Comparison of ENCODE assay signal across 8 cellular contexts in genomic region chr16:31064882-31065461, GRCh38. TPM values are rescaled to one million over a fixed set of nuclear protein-coding genes. Genes with fewer than 3 reads are reported as not detected.
DNase-seq lines count a peak whose midpoint lies in the region; ATAC-seq and TF ChIP-seq lines count a peak whose summit lies in the region.

No MANE protein-coding gene starts in this region.

- CTCF ChIA-PET in activated CD4-positive, alpha-beta memory T cell treated with anti-CD3 and anti-CD28 coated beads, Interleukin-2, amount 10 ng/mL, durations not matched to agents 7 days and 5 days (lab: Charles Lee) = interaction anchor here (1.1 to 1.9 kb wide), 2 partner anchors 9 to 77 kb away, joined by 3 to 6 read pairs; partner anchors contain the start of genes ZNF646 and ZNF668

- ATAC-seq in stimulated activated memory B cell treated with anti-CD40 and anti-IgM and Interleukin-4, amounts not matched to agents 10 μg/mL and 1 μg/mL and 100 μg/mL, for 72 hours = no peak
- no peak for ATAC-seq in HG03097 (IDR thresholded peaks at IDR 0.05; ENCODE audit: low FRiP score, unreplicated experiment)
- ATAC-seq in HG03469 (IDR thresholded peaks at IDR 0.05; ENCODE audit: unreplicated experiment) = no peak

- H3K9me3 Mint-ChIP-seq in activated CD4-positive, alpha-beta memory T cell treated with anti-CD3 and anti-CD28 coated beads, Interleukin-2, amount 10 ng/mL, durations not matched to agents 7 days and 5 days = no peaks in the 10 kb centered on the region
- peaks cover 13% of the 10 kb centered on the region for H3K9me3 Mint-ChIP-seq in glutamatergic neuron (ENCODE audit: unreplicated experiment)
- H3K9me3 Mint-ChIP-seq in stimulated activated memory B cell treated with anti-CD40 and anti-IgM and Interleukin-4, amounts not matched to agents 10 μg/mL and 1 μg/mL and 100 μg/mL, for 72 hours = no peaks in the 10 kb centered on the region

- H3K4me3 Mint-ChIP-seq in activated CD4-positive, alpha-beta memory T cell treated with anti-CD3 and anti-CD28 coated beads, Interleukin-2, amount 10 ng/mL, durations not matched to agents 7 days and 5 days = peak overlapping the region; percentile 66
- H3K4me3 Mint-ChIP-seq in glutamatergic neuron (ENCODE audit: unreplicated experiment) = peak overlapping the region; percentile 71
- H3K4me3 Mint-ChIP-seq in stimulated activated memory B cell treated with anti-CD40 and anti-IgM and Interleukin-4, amounts not matched to agents 10 μg/mL and 1 μg/mL and 100 μg/mL, for 72 hours = no peak overlapping the region

- TF ChIP-seq CTCF in HFF-Myc (IDR thresholded peaks at IDR 0.05; ENCODE audit: low read depth, low read length, missing control alignments) (no peak), glutamatergic neuron (IDR thresholded peaks at IDR 0.05; ENCODE audit: partially characterized antibody, unreplicated experiment) (no peak)

- peaks cover 41% of the 10 kb centered on the region for H3K36me3 Mint-ChIP-seq in activated CD4-positive, alpha-beta memory T cell treated with anti-CD3 and anti-CD28 coated beads, Interleukin-2, amount 10 ng/mL, durations not matched to agents 7 days and 5 days (ENCODE audit: low read depth)
- no peaks in the 10 kb centered on the region for H3K36me3 Mint-ChIP-seq in glutamatergic neuron (ENCODE audit: unreplicated experiment)
- peaks cover 37% of the 10 kb centered on the region for H3K36me3 Mint-ChIP-seq in stimulated activated memory B cell treated with anti-CD40 and anti-IgM and Interleukin-4, amounts not matched to agents 10 μg/mL and 1 μg/mL and 100 μg/mL, for 72 hours

- POLR2A ChIA-PET in activated CD4-positive, alpha-beta memory T cell treated with anti-CD3 and anti-CD28 coated beads, Interleukin-2, amount 10 ng/mL, durations not matched to agents 7 days and 5 days (lab: Charles Lee) = interaction anchor here (0.9 to 3.2 kb wide), 3 partner anchors 9 to 52 kb away, joined by 3 to 34 read pairs (median 5); partner anchors contain the start of genes KAT8, ZNF646 and ZNF668

- peaks cover 47% of the 10 kb centered on the region for H3K4me1 Mint-ChIP-seq in activated CD4-positive, alpha-beta memory T cell treated with anti-CD3 and anti-CD28 coated beads, Interleukin-2, amount 10 ng/mL, durations not matched to agents 7 days and 5 days
- H3K4me1 Mint-ChIP-seq in glutamatergic neuron (ENCODE audit: low read depth, unreplicated experiment) = peaks cover 14% of the 10 kb centered on the region
- H3K4me1 Mint-ChIP-seq in stimulated activated memory B cell treated with anti-CD40 and anti-IgM and Interleukin-4, amounts not matched to agents 10 μg/mL and 1 μg/mL and 100 μg/mL, for 72 hours = peaks cover 19% of the 10 kb centered on the region

- no peak overlapping the region for H3K4me3 ChIP-seq in HFF-Myc (replicated peaks; ENCODE audit: low read depth, low read length)

- peak overlapping the region; percentile 93 for H3K27ac Mint-ChIP-seq in activated CD4-positive, alpha-beta memory T cell treated with anti-CD3 and anti-CD28 coated beads, Interleukin-2, amount 10 ng/mL, durations not matched to agents 7 days and 5 days
- H3K27ac Mint-ChIP-seq in glutamatergic neuron (ENCODE audit: unreplicated experiment) = peak overlapping the region; percentile 76
- H3K27ac Mint-ChIP-seq in stimulated activated memory B cell treated with anti-CD40 and anti-IgM and Interleukin-4, amounts not matched to agents 10 μg/mL and 1 μg/mL and 100 μg/mL, for 72 hours = peak overlapping the region; percentile 13

- no peaks in the 10 kb centered on the region for H3K27me3 Mint-ChIP-seq in activated CD4-positive, alpha-beta memory T cell treated with anti-CD3 and anti-CD28 coated beads, Interleukin-2, amount 10 ng/mL, durations not matched to agents 7 days and 5 days
- H3K27me3 Mint-ChIP-seq in glutamatergic neuron (ENCODE audit: unreplicated experiment) = peaks cover 11% of the 10 kb centered on the region
- no peaks in the 10 kb centered on the region for H3K27me3 Mint-ChIP-seq in stimulated activated memory B cell treated with anti-CD40 and anti-IgM and Interleukin-4, amounts not matched to agents 10 μg/mL and 1 μg/mL and 100 μg/mL, for 72 hours

- DNase-seq in HFF-Myc (ENCODE audit: extremely low read depth, low read depth) (peak; percentile 83), glutamatergic neuron (peak; percentile 67), NCI-H2107 treated with DMSO at 0.1 percent for 48 hours (lab: John Stamatoyannopoulos, UW; ENCODE audit: unreplicated experiment) (no peak), NCI-H2029 (lab: John Stamatoyannopoulos, UW) (no peak)
- no peak for DNase-seq in activated CD4-positive, alpha-beta memory T cell treated with anti-CD3 and anti-CD28 coated beads, Interleukin-2, amount 10 ng/mL, durations not matched to agents 7 days and 5 days

RNA-seq across cellular contexts. Expression of gene ZNF668, which starts 9.1 kb away (rescaled TPM):
- total RNA-seq in activated CD4-positive, alpha-beta memory T cell treated with anti-CD3 and anti-CD28 coated beads, Interleukin-2, amount 10 ng/mL, durations not matched to agents 7 days and 5 days = 10 to 100 TPM; 13.9 to 17.4 TPM
- 15.5 TPM for total RNA-seq in glutamatergic neuron (ENCODE audit: unreplicated experiment)

RNA-seq across cellular contexts. Expression of gene ZNF646, which starts 9.2 kb away (rescaled TPM):
- 10 to 100 TPM; 31.9 to 32.1 TPM for total RNA-seq in activated CD4-positive, alpha-beta memory T cell treated with anti-CD3 and anti-CD28 coated beads, Interleukin-2, amount 10 ng/mL, durations not matched to agents 7 days and 5 days
- 33.1 TPM for total RNA-seq in glutamatergic neuron (ENCODE audit: unreplicated experiment)

RNA-seq across cellular contexts. Expression of gene PRSS53, which starts 23.8 kb away (rescaled TPM):
- total RNA-seq in activated CD4-positive, alpha-beta memory T cell treated with anti-CD3 and anti-CD28 coated beads, Interleukin-2, amount 10 ng/mL, durations not matched to agents 7 days and 5 days = 1 to 10 TPM; 4.7 to 4.9 TPM
- 20.4 TPM for total RNA-seq in glutamatergic neuron (ENCODE audit: unreplicated experiment)

RNA-seq across cellular contexts. Expression of gene VKORC1, which starts 29.6 kb away (rescaled TPM):
- 10 to 100 TPM; 66.0 to 66.1 TPM for total RNA-seq in activated CD4-positive, alpha-beta memory T cell treated with anti-CD3 and anti-CD28 coated beads, Interleukin-2, amount 10 ng/mL, durations not matched to agents 7 days and 5 days
- total RNA-seq in glutamatergic neuron (ENCODE audit: unreplicated experiment) = 152 TPM

RNA-seq across cellular contexts. Expression of gene STX4, which starts 31.6 kb away (rescaled TPM):
- total RNA-seq in activated CD4-positive, alpha-beta memory T cell treated with anti-CD3 and anti-CD28 coated beads, Interleukin-2, amount 10 ng/mL, durations not matched to agents 7 days and 5 days = 10 to 100 TPM; 67.2 to 70.0 TPM
- 23.4 TPM for total RNA-seq in glutamatergic neuron (ENCODE audit: unreplicated experiment)

Comparison
In these comparisons a context has a peak if more than half of its experiments do, and no peak if none do; other contexts are left out.
1. DNase-seq: peak in HFF-Myc (single experiment) and glutamatergic neuron (single experiment); none in activated CD4-positive, alpha-beta memory T cell treated with anti-CD3 and anti-CD28 coated beads, Interleukin-2, amount 10 ng/mL, durations not matched to agents 7 days and 5 days (single experiment), NCI-H2107 treated with DMSO at 0.1 percent for 48 hours (single experiment) and NCI-H2029 (single experiment).
2. H3K27ac Mint-ChIP-seq: peak in every context shown above with its lines; median percentile 93 in activated CD4-positive, alpha-beta memory T cell treated with anti-CD3 and anti-CD28 coated beads, Interleukin-2, amount 10 ng/mL, durations not matched to agents 7 days and 5 days; 76 in glutamatergic neuron; 13 in stimulated activated memory B cell treated with anti-CD40 and anti-IgM and Interleukin-4, amounts not matched to agents 10 μg/mL and 1 μg/mL and 100 μg/mL, for 72 hours.